9 cellular contexts compared by ENCODE assay signal in genomic region chr3:50164056-50164455, GRCh38. TPM values are rescaled to one million over a fixed set of nuclear protein-coding genes. Genes with fewer than 3 reads are reported as not detected.
A peak's percentile ranks its signal among the peaks of the same experiment; 100 is the strongest.
DNase-seq lines count a peak whose midpoint lies in the region; ATAC-seq and TF ChIP-seq lines count a peak whose summit lies in the region.
"Had no signal": no experiment of that assay in that cellular context is flagged by ENCODE, and none has a peak within 500 bp of the region (broad histone marks: within the 10 kb centered on the region; RNA-seq: fewer than 3 reads in every experiment).

No MANE protein-coding gene starts in this region.

- H2AFZ ChIP-seq in PC-3 (ENCODE audit: low read length) (no peak overlapping the region), fibroblast of lung (ENCODE audit: low read length) (no peak overlapping the region)

- no peaks in the 10 kb centered on the region for H4K20me1 ChIP-seq in PC-3 (ENCODE audit: low read length)
- H4K20me1 ChIP-seq in fibroblast of lung (ENCODE audit: control insufficient read depth, extremely low read depth, insufficient read depth, low read length), result no peaks in the 10 kb centered on the region

- H3K4me2 ChIP-seq in PC-3 (ENCODE audit: low read length) (peak overlapping the region; percentile 66), fibroblast of lung (ENCODE audit: extremely low read depth, insufficient read depth, low read length) (peak overlapping the region; percentile 39)

- intact Hi-C loops in PC-3 (cut with micrococcal nuclease), result no loop called here
- intact Hi-C loops in ovary (cut with DNase I), result no loop called here
- intact Hi-C loops in Caco-2 (cut with micrococcal nuclease; ENCODE audit: unreplicated experiment), result no loop called here

- H3K4me3 ChIP-seq in AG04450 (ENCODE audit: low read depth, low read length) (no peak overlapping the region), PC-3 (ENCODE audit: low read length) (peak overlapping the region; percentile 16; the same call in 1 of the 2 replicates), fibroblast of lung (replicated peaks in 1 of 4; ENCODE audit: control extremely low read depth in 1 of 4, insufficient read depth in 1 of 4, low read depth in 3 of 4, low read length in 4 of 4) (no peak overlapping the region), ovary (no peak overlapping the region), Caco-2 (ENCODE audit: low read depth, low read length) (no peak overlapping the region)

- peak overlapping the region; percentile 55 for H3K27ac ChIP-seq in AG04450 (ENCODE audit: low read depth, low read length)
- peak overlapping the region; percentile 99 for H3K27ac ChIP-seq in PC-3 (ENCODE audit: low read length)
- peak overlapping the region; percentile 52 for H3K27ac ChIP-seq in fibroblast of lung (ENCODE audit: insufficient read depth, low read length)
- H3K27ac ChIP-seq in ovary, result peak overlapping the region in 1 of 2 donors; percentile 30

- CTCF ChIA-PET in AG04450 (lab: Charles Lee) (interaction anchor here (1.0 to 3.2 kb wide), 5 partner anchors 25 to 83 kb away, joined by 3 to 13 read pairs (median 4); partner anchors contain the start of gene GNAT1), PC-3 (lab: Charles Lee) (interaction anchor here (1.2 kb wide), 1 partner anchor 28 kb away, joined by 3 read pairs; the partner anchor contains the start of gene GNAT1), Caco-2 (lab: Charles Lee) (no interaction called here)

- POLR2A ChIA-PET in AG04450 (lab: Yijun Ruan, JAX), result interaction anchor here (0.6 to 0.7 kb wide), 2 partner anchors 37 to 38 kb away, joined by 3 to 5 read pairs; no protein-coding TSS in a partner anchor
- POLR2A ChIA-PET in PC-3 (lab: Charles Lee; ENCODE audit: unreplicated experiment), result interaction anchor here (0.6 kb wide), 2 partner anchors 17 to 190 kb away, joined by 3 read pairs; no protein-coding TSS in a partner anchor
- POLR2A ChIA-PET in Caco-2 (lab: Charles Lee), result no interaction called here

- H3K9me3 Mint-ChIP-seq in Caco-2 (ENCODE audit: unreplicated experiment), result no peaks in the 10 kb centered on the region
- H3K9me3 Mint-ChIP-seq: dendritic cell treated with granulocyte-macrophage colony-stimulating factor and Interleukin-4, amounts not matched to agents 40 ng/mL and 50 ng/mL, for 4 days had no signal

- H3K9ac ChIP-seq in PC-3 (ENCODE audit: low read length) (peak overlapping the region; percentile 87), fibroblast of lung (ENCODE audit: insufficient read depth, low read length) (no peak overlapping the region)

- H3K4me1 Mint-ChIP-seq in Caco-2 (ENCODE audit: low read depth, unreplicated experiment), result peaks cover 16% of the 10 kb centered on the region

- no peak overlapping the region for H3K4me3 Mint-ChIP-seq in Caco-2 (ENCODE audit: unreplicated experiment)
- H3K4me3 Mint-ChIP-seq: dendritic cell treated with granulocyte-macrophage colony-stimulating factor and Interleukin-4, amounts not matched to agents 40 ng/mL and 50 ng/mL, for 4 days had no signal

- no peak overlapping the region for H3K27ac Mint-ChIP-seq in Caco-2 (ENCODE audit: unreplicated experiment)
- H3K27ac Mint-ChIP-seq: dendritic cell treated with granulocyte-macrophage colony-stimulating factor and Interleukin-4, amounts not matched to agents 40 ng/mL and 50 ng/mL, for 4 days had no signal

- no peaks in the 10 kb centered on the region for H3K27me3 Mint-ChIP-seq in Caco-2 (ENCODE audit: insufficient read depth, unreplicated experiment)

- peaks cover 34% of the 10 kb centered on the region for H3K79me2 ChIP-seq in PC-3 (ENCODE audit: low read length)
- H3K79me2 ChIP-seq in fibroblast of lung (ENCODE audit: control insufficient read depth, insufficient read depth, low read length), result no peaks in the 10 kb centered on the region

- no peak for TF ChIP-seq CTCF in AG04450 (IDR thresholded peaks at IDR 0.05; ENCODE audit: low read depth, low read length)
- TF ChIP-seq CTCF in PC-3 (conservative IDR thresholded peaks at IDR 0.05; ENCODE audit: low read depth, low read length), result no peak
- TF ChIP-seq CTCF in fibroblast of lung (conservative IDR thresholded peaks at IDR 0.05 in 1 of 2, IDR thresholded peaks at IDR 0.05 in 1 of 2; ENCODE audit: low read depth in 1 of 2, low read length in 2 of 2), result no peak
- TF ChIP-seq CTCF in ovary (IDR thresholded peaks at IDR 0.05), result no peak
- TF ChIP-seq CTCF in Caco-2 (IDR thresholded peaks at IDR 0.05; ENCODE audit: insufficient read depth in 1 of 2, low read depth in 1 of 2, low read length in 1 of 2, severe bottlenecking in 1 of 2, unreplicated experiment in 1 of 2), result no peak

- H3K9me2 ChIP-seq in PC-3 (replicated peaks; ENCODE audit: low read length), result no peaks in the 10 kb centered on the region

- no peak for TF ChIP-seq EP300 in ovary (IDR thresholded peaks at IDR 0.05)

- H3K36me3 Mint-ChIP-seq in Caco-2 (ENCODE audit: insufficient read depth, unreplicated experiment), result no peaks in the 10 kb centered on the region

- 33 to 51% (median 43%) methylated on average over 6 of the region's 6 CpGs for WGBS in ovary, 3 donors

- H3K27me3 ChIP-seq in AG04450 (ENCODE audit: control insufficient read depth, insufficient read depth, low read length), result no peaks in the 10 kb centered on the region
- no peaks in the 10 kb centered on the region for H3K27me3 ChIP-seq in PC-3 (ENCODE audit: low read length)
- H3K27me3 ChIP-seq in fibroblast of lung (ENCODE audit: control insufficient read depth, insufficient read depth, low read length), result no peaks in the 10 kb centered on the region
- no peaks in the 10 kb centered on the region for H3K27me3 ChIP-seq in ovary
- H3K27me3 ChIP-seq in Caco-2 (replicated peaks; ENCODE audit: control insufficient read depth, insufficient read depth, low read length), result no peaks in the 10 kb centered on the region

- peaks cover 79% of the 10 kb centered on the region for H3K4me1 ChIP-seq in PC-3 (ENCODE audit: insufficient read depth, low read length)
- peaks cover 33% of the 10 kb centered on the region for H3K4me1 ChIP-seq in fibroblast of lung (ENCODE audit: control insufficient read depth, extremely low read depth, insufficient read depth, low read length)
- peaks cover 24% of the 10 kb centered on the region for H3K4me1 ChIP-seq in ovary (ENCODE audit: insufficient read depth)
- H3K4me1 ChIP-seq in Caco-2, result peaks cover 25% of the 10 kb centered on the region

- peak; percentile 76 for DNase-seq in AG04450 (ENCODE audit: low read depth, low spot score)
- DNase-seq in PC-3, result peak; percentile 98
- peak; percentile 96 for DNase-seq in fibroblast of lung (ENCODE audit: low read depth in 2 of 2)
- DNase-seq in ovary, result peak in 4 of 5 donors; percentile 60 to 75 (median 66)
- no peak for DNase-seq in Caco-2
- no peak for DNase-seq in stimulated activated naive CD4-positive, alpha-beta T cell treated with Interleukin-2 at 50 U/mL for 16 hours (lab: John Stamatoyannopoulos, UW)
- no peak for DNase-seq in activated T-cell treated with anti-CD3 and anti-CD28 coated beads, Interleukin-2, amount 50 U/mL, for 48 hours

- no peak for TF ChIP-seq POLR2A in ovary (IDR thresholded peaks at IDR 0.05)

- H3K36me3 ChIP-seq in PC-3 (ENCODE audit: low read depth, low read length) (no peaks in the 10 kb centered on the region), fibroblast of lung (ENCODE audit: control insufficient read depth, insufficient read depth, low read length) (no peaks in the 10 kb centered on the region), ovary (no peaks in the 10 kb centered on the region), Caco-2 (ENCODE audit: control insufficient read depth, insufficient read depth, low read length) (no peaks in the 10 kb centered on the region; the same call in 1 of the 2 replicates)

- H3F3A ChIP-seq in PC-3 (ENCODE audit: low read length, unreplicated experiment), result no peaks in the 10 kb centered on the region

- H3K9me3 ChIP-seq in AG04450 (ENCODE audit: control insufficient read depth, insufficient read depth, low read length) (no peaks in the 10 kb centered on the region), PC-3 (ENCODE audit: low read length) (no peaks in the 10 kb centered on the region), fibroblast of lung (ENCODE audit: control insufficient read depth, insufficient read depth, low read depth, low read length) (no peaks in the 10 kb centered on the region), ovary (no peaks in the 10 kb centered on the region), Caco-2 (no peaks in the 10 kb centered on the region)

- BruUV-seq in PC-3 (replicated peaks; lab: Mats Ljungman, UMichigan) (no TSS peak), Caco-2 (replicated peaks; lab: Mats Ljungman, UMichigan) (no TSS peak)

- ATAC-seq in PC-3 (peak; percentile 52), GM18519 (IDR thresholded peaks at IDR 0.05; ENCODE audit: low FRiP score, unreplicated experiment) (no peak)

RNA-seq across cellular contexts. Expression of gene SEMA3F, which starts 8.9 kb away (rescaled TPM):
- polyA plus RNA-seq in AG04450 (2011; rRNA removed) (14.7 and 17.1 TPM in 2 replicates), fibroblast of lung (5.1 and 21.2 TPM in 2 replicates), ovary (1 to 10 TPM; 3.5 to 8.3 TPM)
- polyA minus RNA-seq in AG04450 (2011; rRNA and poly(A)+ RNA removed), result 21.5 and 27.8 TPM in 2 replicates
- total RNA-seq in PC-3 (2014; rRNA removed) (47.3 and 50.5 TPM in 2 replicates), fibroblast of lung (9.7 and 10.3 TPM in 2 replicates), ovary (10 to 100 TPM in 2 of 7 donors, 1 to 10 TPM in 5; 1.9 to 31.5 (median 7.2) TPM), Caco-2 (2022) (11.3 and 16.5 TPM in 2 replicates)
- polyA plus RNA-seq in fibroblast of lung (2012), result 8.0 and 18.9 TPM in 2 replicates
- polyA minus RNA-seq in fibroblast of lung (ENCODE audit: low replicate concordance), result 27.0 and 48.6 TPM in 2 replicates

RNA-seq across cellular contexts. Expression of gene GNAT1, which starts 27.4 kb away (rescaled TPM):
- polyA plus RNA-seq in AG04450 (2011; rRNA removed) (not detected in 2 replicates), fibroblast of lung (not detected in 2 replicates), ovary (not detected)
- not detected in 2 replicates for polyA minus RNA-seq in AG04450 (2011; rRNA and poly(A)+ RNA removed)
- total RNA-seq in PC-3 (2014; rRNA removed) (0.22 TPM in 1 of 2 replicates, not detected in the other), fibroblast of lung (not detected in 2 replicates), ovary (not detected), Caco-2 (2022) (0.50 TPM in 1 of 2 replicates, not detected in the other)
- polyA plus RNA-seq in fibroblast of lung (2012), result not detected in 2 replicates
- not detected in 2 replicates for polyA minus RNA-seq in fibroblast of lung (ENCODE audit: low replicate concordance)

RNA-seq across cellular contexts. Expression of gene SLC38A3, which starts 41.0 kb away (rescaled TPM):
- polyA plus RNA-seq in AG04450 (2011; rRNA removed) (0.06 and 0.11 TPM in 2 replicates), fibroblast of lung (0.02 TPM in 1 of 2 replicates, not detected in the other), ovary (1 to 10 TPM; 1.6 to 6.6 TPM)
- not detected in 2 replicates for polyA minus RNA-seq in AG04450 (2011; rRNA and poly(A)+ RNA removed)
- total RNA-seq in PC-3 (2014; rRNA removed) (0.17 and 3.3 TPM in 2 replicates), fibroblast of lung (not detected in 2 replicates), ovary (10 to 100 TPM in 2 of 7 donors, 1 to 10 TPM in 5; 3.0 to 10.9 (median 8.3) TPM), Caco-2 (2022) (11.4 and 16.8 TPM in 2 replicates)
- not detected in 2 replicates for polyA plus RNA-seq in fibroblast of lung (2012)
- not detected in 2 replicates for polyA minus RNA-seq in fibroblast of lung (ENCODE audit: low replicate concordance)

Comparison
In these comparisons a context has a peak if more than half of its experiments do, and no peak if none do; other contexts are left out.
1. DNase-seq: peak in AG04450 (single experiment), PC-3 (single experiment), fibroblast of lung (2 of 2) and ovary (4 of 5); none in Caco-2 (0 of 2), stimulated activated naive CD4-positive, alpha-beta T cell treated with Interleukin-2 at 50 U/mL for 16 hours (single experiment) and activated T-cell treated with anti-CD3 and anti-CD28 coated beads, Interleukin-2, amount 50 U/mL, for 48 hours (0 of 2).